In the genomic region with DNA sequence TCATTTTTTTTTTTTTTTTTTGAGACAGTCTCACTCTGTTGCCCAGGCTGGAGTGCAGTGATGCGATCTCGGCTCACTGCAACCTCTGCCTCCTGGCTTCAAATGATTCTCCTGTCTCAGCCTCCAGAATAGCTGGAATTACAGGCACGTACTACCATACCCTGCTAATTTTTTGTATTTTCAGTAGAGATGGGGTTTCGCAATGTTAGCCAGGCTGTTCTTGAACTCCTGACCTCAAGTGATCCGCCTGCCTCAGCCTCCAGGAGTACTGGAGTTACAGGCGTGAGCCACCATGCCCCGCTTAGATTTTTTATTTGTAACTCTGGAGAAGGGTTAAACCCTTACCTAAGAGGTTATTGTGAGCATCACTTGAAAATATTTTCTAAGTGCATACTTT, we compare ENCODE assay signal across 7 cellular contexts. TPM values are rescaled to one million over a fixed set of nuclear protein-coding genes. Genes with fewer than 3 reads are reported as not detected.
DNase-seq lines count a peak whose midpoint lies in the region; ATAC-seq and TF ChIP-seq lines count a peak whose summit lies in the region.
"Not testable (repeated sequence)": the region's sequence is repeated elsewhere in the genome, so short reads cannot be mapped to it uniquely, and the experiment has no call there.

No MANE protein-coding gene starts in this region.

- not testable (repeated sequence) for TF ChIP-seq CTCF in RWPE2 (IDR thresholded peaks at IDR 0.05; ENCODE audit: poor library complexity, severe bottlenecking); breast epithelium (IDR thresholded peaks at IDR 0.05); esophagus squamous epithelium (IDR thresholded peaks at IDR 0.05); right lobe of liver (IDR thresholded peaks at IDR 0.05); suprapubic skin (IDR thresholded peaks at IDR 0.05)

- TF ChIP-seq POLR2A in breast epithelium (IDR thresholded peaks at IDR 0.05); esophagus squamous epithelium (IDR thresholded peaks at IDR 0.05); right lobe of liver (IDR thresholded peaks at IDR 0.05); suprapubic skin (IDR thresholded peaks at IDR 0.05): not testable (repeated sequence)

- DNase-seq in RWPE2 (ENCODE audit: low spot score); breast epithelium (ENCODE audit: low spot score in 2 of 2); esophagus squamous epithelium (lab: John Stamatoyannopoulos, UW); right lobe of liver; suprapubic skin (ENCODE audit: low spot score in 2 of 2): not testable (repeated sequence)

- peaks cover 50 to 92% (median 85%) of the 10 kb centered on the region in 10 experiments for H3K4me1 ChIP-seq in BLaER1 treated with 17β-estradiol and CSF1 and Interleukin-3, amounts not matched to agents 10 nM and 100 nM
- H3K4me1 ChIP-seq in RWPE2 (ENCODE audit: insufficient read depth, poor library complexity, severe bottlenecking) (peaks cover 67% of the 10 kb centered on the region), breast epithelium (peaks cover 16 to 28% of the 10 kb centered on the region in 2 donors), esophagus squamous epithelium (peaks cover 41 to 84% (median 57%) of the 10 kb centered on the region in 3 donors), right lobe of liver (peaks cover under 1 to 64% (median 38%) of the 10 kb centered on the region in 4 donors), suprapubic skin (peaks cover 62% of the 10 kb centered on the region)

- 71 to 72% methylated on average over 7 of the region's 7 CpGs for WGBS in esophagus squamous epithelium, 2 donors
- 69% methylated on average over 7 of the region's 7 CpGs for WGBS in right lobe of liver (ENCODE audit: insufficient coverage, low coverage, low lambda C conversion rate, missing lambda C conversion rate)
- WGBS in suprapubic skin: 86% methylated on average over 7 of the region's 7 CpGs

- H3K27me3 ChIP-seq in BLaER1 treated with 17β-estradiol and CSF1 and Interleukin-3, amounts not matched to agents 10 nM and 100 nM; RWPE2 (ENCODE audit: insufficient read depth, poor library complexity, severe bottlenecking); breast epithelium; esophagus squamous epithelium; right lobe of liver; suprapubic skin: not testable (repeated sequence)

- intact Hi-C loops in breast epithelium (cut with DNase I; ENCODE audit: low total_unique reads); esophagus squamous epithelium (cut with DNase I); right lobe of liver (cut with DNase I): not testable (repeated sequence)

- peaks cover 50 to 92% (median 72%) of the 10 kb centered on the region in 11 experiments for H3K36me3 ChIP-seq in BLaER1 treated with 17β-estradiol and CSF1 and Interleukin-3, amounts not matched to agents 10 nM and 100 nM
- not testable (repeated sequence) for H3K36me3 ChIP-seq in RWPE2 (ENCODE audit: low read depth); breast epithelium; right lobe of liver; suprapubic skin
- H3K36me3 ChIP-seq in esophagus squamous epithelium: peaks cover 0 to 18% (median 4%) of the 10 kb centered on the region in 3 donors

- peaks cover 0 to 21% (median 0%) of the 10 kb centered on the region in 11 experiments; a peak in 6 of 22 replicates for H3K9me3 ChIP-seq in BLaER1 treated with 17β-estradiol and CSF1 and Interleukin-3, amounts not matched to agents 10 nM and 100 nM (replicated peaks in 1 of 11)
- H3K9me3 ChIP-seq in RWPE2 (ENCODE audit: severe bottlenecking); breast epithelium; esophagus squamous epithelium; right lobe of liver; suprapubic skin: not testable (repeated sequence)

- H3K27ac ChIP-seq in BLaER1 treated with 17β-estradiol and CSF1 and Interleukin-3, amounts not matched to agents 10 nM and 100 nM: peak overlapping the region in 9 of 11 experiments; percentile 17 to 96 (median 78); a peak in 16 of 22 replicates
- H3K27ac ChIP-seq in RWPE2 (ENCODE audit: poor library complexity, severe bottlenecking) (peak overlapping the region; percentile 97), breast epithelium (peak overlapping the region; percentile 91 to 92), esophagus squamous epithelium (peak overlapping the region; percentile 41 to 96 (median 74)), right lobe of liver (peak overlapping the region in 1 of 3 donors; percentile 14), suprapubic skin (peak overlapping the region; percentile 14)

- ATAC-seq in RWPE2 (ENCODE audit: low read depth): not testable (repeated sequence)
- ATAC-seq in right lobe of liver: peak in 3 of 4 donors; percentile 2 to 8 (median 4)

- peak overlapping the region in 2 of 11 experiments; percentile 1 to 53; a peak in 3 of 22 replicates for H3K9ac ChIP-seq in BLaER1 treated with 17β-estradiol and CSF1 and Interleukin-3, amounts not matched to agents 10 nM and 100 nM

- peaks cover 0 to 84% (median 0%) of the 10 kb centered on the region in 11 experiments; a peak in 6 of 22 replicates for H4K20me1 ChIP-seq in BLaER1 treated with 17β-estradiol and CSF1 and Interleukin-3, amounts not matched to agents 10 nM and 100 nM

- not testable (repeated sequence) for H3K4me3 ChIP-seq in BLaER1 treated with 17β-estradiol and CSF1 and Interleukin-3, amounts not matched to agents 10 nM and 100 nM; RWPE2 (ENCODE audit: severe bottlenecking); breast epithelium; esophagus squamous epithelium; right lobe of liver; suprapubic skin

- TF ChIP-seq EP300 in Ishikawa (IDR thresholded peaks at IDR 0.05; ENCODE audit: borderline replicate concordance); suprapubic skin (IDR thresholded peaks at IDR 0.05): not testable (repeated sequence)

- peak overlapping the region in 7 of 11 experiments; percentile 10 to 41 (median 34); a peak in 10 of 22 replicates for H3K4me2 ChIP-seq in BLaER1 treated with 17β-estradiol and CSF1 and Interleukin-3, amounts not matched to agents 10 nM and 100 nM

- not testable (repeated sequence) for TF ChIP-seq RAD21 in Ishikawa (IDR thresholded peaks at IDR 0.05; ENCODE audit: low read depth)

TF ChIP-seq in Ishikawa, 13 proteins besides CTCF, POLR2A, EP300 and RAD21:
- TF ChIP-seq CEBPB (IDR thresholded peaks at IDR 0.05): 0 out of 2 replicates have a peak, but pooled peaks have one; percentile 37
TF ChIP-seq in Ishikawa: peak in this region for 1; not testable (repeated sequence) for 12.

RNA-seq across cellular contexts. Expression of gene TTC7A, which starts 24.5 kb away (rescaled TPM):
- total RNA-seq in breast epithelium (10 to 100 TPM; 26.9 to 32.8 (median 31.0) TPM), esophagus squamous epithelium (10 to 100 TPM; 13.7 to 31.3 (median 28.2) TPM), right lobe of liver (10 to 100 TPM in 2 of 6 experiments, 1 to 10 TPM in 4; 7.6 to 15.5 (median 9.8) TPM), suprapubic skin (10 to 100 TPM; 44.1 to 65.1 (median 48.3) TPM)

RNA-seq across cellular contexts. Expression of gene MCFD2, which starts 50.0 kb away (rescaled TPM):
- 10 to 100 TPM; 83.0 to 94.8 (median 89.8) TPM for total RNA-seq in breast epithelium
- total RNA-seq in esophagus squamous epithelium: 10 to 100 TPM; 49.7 to 62.8 (median 56.7) TPM
- 100 to 1,000 TPM in 3 of 6 experiments, 10 to 100 TPM in 3; 85.0 to 147 (median 99.2) TPM for total RNA-seq in right lobe of liver
- total RNA-seq in suprapubic skin: 10 to 100 TPM; 40.5 to 42.4 (median 41.6) TPM
